Comparison of ENCODE assay signal across 34 cellular contexts in genomic region chr15:70818580-70818979, GRCh38.
"Had no signal": no experiment of that assay in that cellular context is flagged by ENCODE, and none has a peak within 500 bp of the region (broad histone marks: within the 10 kb centered on the region; RNA-seq: fewer than 3 reads in every experiment).

No MANE protein-coding gene starts in this region.

- H3K27ac ChIP-seq: KMS-11 had no signal

- DNase-seq: Karpas-422, Kasumi-1, KG1, MG63, MM.1S, MV-4-11, NCI-H1048, NCI-H1092, NCI-H1092 treated with DMSO at 0.1 percent for 48 hours, NCI-H1105, NCI-H1105 treated with DMSO at 0.1 percent for 48 hours, NCI-H1417, NCI-H1417 treated with DMSO at 0.1 percent for 48 hours, NCI-H1436, NCI-H1436 treated with DMSO at 0.1 percent for 48 hours, NCI-H146, NCI-H1694, NCI-H1694 treated with DMSO at 0.1 percent for 48 hours, NCI-H187, NCI-H187 treated with DMSO at 0.1 percent for 48 hours, NCI-H2029, NCI-H2029 treated with DMSO at 0.1 percent for 48 hours, NCI-H2081, NCI-H2081 treated with DMSO at 0.1 percent for 48 hours, NCI-H2107, NCI-H2171, NCI-H2171 treated with DMSO at 0.1 percent for 48 hours, NCI-H2227 treated with DMSO at 0.1 percent for 48 hours, NCI-H226, NCI-H345, NCI-H446, NCI-H446 treated with DMSO at 0.1 percent for 48 hours, NCI-H510A had no signal

- H3K27me3 ChIP-seq: MG63 had no signal

- H3K4me3 ChIP-seq: MG63 had no signal

- H3K4me2 ChIP-seq: KMS-11 had no signal

- H3K9ac ChIP-seq: KMS-11 had no signal

- H3K36me3 ChIP-seq: MG63 had no signal
